ENCODE assay signal across 1 cellular context in the genomic region with DNA sequence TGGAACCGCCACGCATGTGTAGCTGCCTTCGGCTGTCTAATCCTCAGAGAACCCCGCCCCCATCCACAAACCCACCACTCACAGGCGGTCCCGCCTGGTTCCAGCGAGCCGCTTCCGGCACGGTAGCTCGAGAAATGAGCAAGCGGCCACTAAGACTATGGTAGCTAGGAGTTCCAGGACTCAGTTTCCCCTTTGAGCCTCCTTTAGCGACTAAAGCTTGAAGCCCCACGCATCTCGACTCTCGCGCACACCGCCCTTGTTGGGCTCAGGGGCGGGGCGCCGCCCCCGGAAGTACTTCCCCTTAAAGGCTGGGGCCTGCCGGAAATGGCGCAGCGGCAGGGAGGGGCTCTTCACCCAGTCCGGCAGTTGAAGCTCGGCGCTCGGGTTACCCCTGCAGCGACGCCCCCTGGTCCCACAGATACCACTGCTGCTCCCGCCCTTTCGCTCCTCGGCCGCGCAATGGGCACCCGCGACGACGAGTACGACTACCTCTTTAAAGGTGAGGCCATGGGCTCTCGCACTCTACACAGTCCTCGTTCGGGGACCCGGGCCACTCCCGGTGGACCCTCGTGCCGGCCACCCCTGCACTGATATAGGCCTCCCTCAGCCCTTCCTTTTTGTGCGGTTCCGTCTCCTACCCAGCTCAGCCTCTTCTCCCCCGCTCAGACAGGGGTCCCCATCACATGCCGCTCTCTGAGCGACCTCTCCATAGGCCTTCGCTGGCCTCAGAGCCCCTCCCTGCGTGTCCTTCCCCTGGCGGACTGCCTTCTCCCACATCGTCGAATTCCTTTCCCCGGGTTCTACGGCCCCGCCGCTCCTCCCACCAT.
TF ChIP-seq lines count a peak whose summit lies in the region.

A gene (plus strand): TSS at position 365 of the 827 bp plus-strand sequence. CDS start 95 bp downstream, at position 460.

TF ChIP-seq in HepG2, 621 proteins besides CTCF, POLR2A, EP300 and RAD21 (continued from another document and continues in another):
- TF ChIP-seq, protein P1, sequence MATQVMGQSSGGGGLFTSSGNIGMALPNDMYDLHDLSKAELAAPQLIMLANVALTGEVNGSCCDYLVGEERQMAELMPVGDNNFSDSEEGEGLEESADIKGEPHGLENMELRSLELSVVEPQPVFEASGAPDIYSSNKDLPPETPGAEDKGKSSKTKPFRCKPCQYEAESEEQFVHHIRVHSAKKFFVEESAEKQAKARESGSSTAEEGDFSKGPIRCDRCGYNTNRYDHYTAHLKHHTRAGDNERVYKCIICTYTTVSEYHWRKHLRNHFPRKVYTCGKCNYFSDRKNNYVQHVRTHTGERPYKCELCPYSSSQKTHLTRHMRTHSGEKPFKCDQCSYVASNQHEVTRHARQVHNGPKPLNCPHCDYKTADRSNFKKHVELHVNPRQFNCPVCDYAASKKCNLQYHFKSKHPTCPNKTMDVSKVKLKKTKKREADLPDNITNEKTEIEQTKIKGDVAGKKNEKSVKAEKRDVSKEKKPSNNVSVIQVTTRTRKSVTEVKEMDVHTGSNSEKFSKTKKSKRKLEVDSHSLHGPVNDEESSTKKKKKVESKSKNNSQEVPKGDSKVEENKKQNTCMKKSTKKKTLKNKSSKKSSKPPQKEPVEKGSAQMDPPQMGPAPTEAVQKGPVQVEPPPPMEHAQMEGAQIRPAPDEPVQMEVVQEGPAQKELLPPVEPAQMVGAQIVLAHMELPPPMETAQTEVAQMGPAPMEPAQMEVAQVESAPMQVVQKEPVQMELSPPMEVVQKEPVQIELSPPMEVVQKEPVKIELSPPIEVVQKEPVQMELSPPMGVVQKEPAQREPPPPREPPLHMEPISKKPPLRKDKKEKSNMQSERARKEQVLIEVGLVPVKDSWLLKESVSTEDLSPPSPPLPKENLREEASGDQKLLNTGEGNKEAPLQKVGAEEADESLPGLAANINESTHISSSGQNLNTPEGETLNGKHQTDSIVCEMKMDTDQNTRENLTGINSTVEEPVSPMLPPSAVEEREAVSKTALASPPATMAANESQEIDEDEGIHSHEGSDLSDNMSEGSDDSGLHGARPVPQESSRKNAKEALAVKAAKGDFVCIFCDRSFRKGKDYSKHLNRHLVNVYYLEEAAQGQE (IDR thresholded peaks at IDR 0.05; ENCODE audit: borderline replicate concordance in 1 of 2, low read depth in 1 of 2, low read length in 2 of 2), result peak in 1 of 2 experiments; percentile 9; a peak in 1 of 4 replicates
- TF ChIP-seq U2AF1 (optimal IDR thresholded peaks at IDR 0.05; ENCODE audit: low read depth, low read length), result peak; percentile 39
- TF ChIP-seq POGZ (CRISPR knock-in tag; IDR thresholded peaks at IDR 0.05), result peak; percentile 89
- TF ChIP-seq KDM5B (CRISPR knock-in tag; IDR thresholded peaks at IDR 0.05; ENCODE audit: borderline replicate concordance), result peak; percentile 73; the same call in 1 of the 2 replicates
- TF ChIP-seq ZNF432 (CRISPR knock-in tag; IDR thresholded peaks at IDR 0.05; ENCODE audit: borderline replicate concordance), result no peak
- TF ChIP-seq GZF1 (CRISPR knock-in tag; IDR thresholded peaks at IDR 0.05), result 0 out of 2 replicates have a peak, but pooled peaks have one; percentile 16
- TF ChIP-seq CBX5 (CRISPR knock-in tag; IDR thresholded peaks at IDR 0.05; ENCODE audit: borderline replicate concordance), result peak; percentile 76; the same call in 1 of the 2 replicates
- TF ChIP-seq, protein P2, sequence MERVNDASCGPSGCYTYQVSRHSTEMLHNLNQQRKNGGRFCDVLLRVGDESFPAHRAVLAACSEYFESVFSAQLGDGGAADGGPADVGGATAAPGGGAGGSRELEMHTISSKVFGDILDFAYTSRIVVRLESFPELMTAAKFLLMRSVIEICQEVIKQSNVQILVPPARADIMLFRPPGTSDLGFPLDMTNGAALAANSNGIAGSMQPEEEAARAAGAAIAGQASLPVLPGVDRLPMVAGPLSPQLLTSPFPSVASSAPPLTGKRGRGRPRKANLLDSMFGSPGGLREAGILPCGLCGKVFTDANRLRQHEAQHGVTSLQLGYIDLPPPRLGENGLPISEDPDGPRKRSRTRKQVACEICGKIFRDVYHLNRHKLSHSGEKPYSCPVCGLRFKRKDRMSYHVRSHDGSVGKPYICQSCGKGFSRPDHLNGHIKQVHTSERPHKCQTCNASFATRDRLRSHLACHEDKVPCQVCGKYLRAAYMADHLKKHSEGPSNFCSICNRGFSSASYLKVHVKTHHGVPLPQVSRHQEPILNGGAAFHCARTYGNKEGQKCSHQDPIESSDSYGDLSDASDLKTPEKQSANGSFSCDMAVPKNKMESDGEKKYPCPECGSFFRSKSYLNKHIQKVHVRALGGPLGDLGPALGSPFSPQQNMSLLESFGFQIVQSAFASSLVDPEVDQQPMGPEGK (CRISPR knock-in tag; IDR thresholded peaks at IDR 0.05), result peak; percentile 93
- no peak for TF ChIP-seq ZNF292 (CRISPR knock-in tag; IDR thresholded peaks at IDR 0.05; ENCODE audit: borderline replicate concordance, low read depth)
- 0 out of 2 replicates have a peak, but pooled peaks have one; percentile 20 for TF ChIP-seq ZNF570 (CRISPR knock-in tag; IDR thresholded peaks at IDR 0.05; ENCODE audit: borderline replicate concordance)
- TF ChIP-seq KAT7 (CRISPR knock-in tag; IDR thresholded peaks at IDR 0.05; ENCODE audit: borderline replicate concordance), result peak; percentile 82; the same call in 1 of the 2 replicates
- no peak for TF ChIP-seq ISX (CRISPR knock-in tag; conservative IDR thresholded peaks at IDR 0.05)
- TF ChIP-seq RFX3 (CRISPR knock-in tag; IDR thresholded peaks at IDR 0.05), result 0 out of 2 replicates have a peak, but pooled peaks have one; percentile 9
- TF ChIP-seq ZNF430 (CRISPR knock-in tag; IDR thresholded peaks at IDR 0.05), result peak; percentile 89
- TF ChIP-seq, protein P3, sequence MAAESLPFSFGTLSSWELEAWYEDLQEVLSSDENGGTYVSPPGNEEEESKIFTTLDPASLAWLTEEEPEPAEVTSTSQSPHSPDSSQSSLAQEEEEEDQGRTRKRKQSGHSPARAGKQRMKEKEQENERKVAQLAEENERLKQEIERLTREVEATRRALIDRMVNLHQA (CRISPR knock-in tag; IDR thresholded peaks at IDR 0.05), result no peak
- TF ChIP-seq ELF3 (CRISPR knock-in tag; IDR thresholded peaks at IDR 0.05), result peak; percentile 74
- TF ChIP-seq, protein P4, sequence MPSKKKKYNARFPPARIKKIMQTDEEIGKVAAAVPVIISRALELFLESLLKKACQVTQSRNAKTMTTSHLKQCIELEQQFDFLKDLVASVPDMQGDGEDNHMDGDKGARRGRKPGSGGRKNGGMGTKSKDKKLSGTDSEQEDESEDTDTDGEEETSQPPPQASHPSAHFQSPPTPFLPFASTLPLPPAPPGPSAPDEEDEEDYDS (CRISPR knock-in tag; IDR thresholded peaks at IDR 0.05), result peak; percentile 96
- TF ChIP-seq TCF12 (IDR thresholded peaks at IDR 0.05), result no peak
- peak; percentile 62; the same call in 1 of the 2 replicates for TF ChIP-seq TCF12 (CRISPR knock-in tag; IDR thresholded peaks at IDR 0.05)
- TF ChIP-seq ZNF781 (CRISPR knock-in tag; IDR thresholded peaks at IDR 0.05; ENCODE audit: borderline replicate concordance, not compliant biosample characterization), result peak; percentile 38
- peak; percentile 92 for TF ChIP-seq KAT8 (CRISPR knock-in tag; IDR thresholded peaks at IDR 0.05)
- TF ChIP-seq HDAC2 (CRISPR knock-in tag; IDR thresholded peaks at IDR 0.05), result peak; percentile 28
- no peak for TF ChIP-seq ZNF264 (CRISPR knock-in tag; IDR thresholded peaks at IDR 0.05)
- no peak for TF ChIP-seq ZNF577 (CRISPR knock-in tag; IDR thresholded peaks at IDR 0.05; ENCODE audit: borderline replicate concordance, low read depth)
- TF ChIP-seq ZBTB7A (CRISPR knock-in tag; IDR thresholded peaks at IDR 0.05), result 0 out of 2 replicates have a peak, but pooled peaks have one; percentile 29
- TF ChIP-seq, protein P5, sequence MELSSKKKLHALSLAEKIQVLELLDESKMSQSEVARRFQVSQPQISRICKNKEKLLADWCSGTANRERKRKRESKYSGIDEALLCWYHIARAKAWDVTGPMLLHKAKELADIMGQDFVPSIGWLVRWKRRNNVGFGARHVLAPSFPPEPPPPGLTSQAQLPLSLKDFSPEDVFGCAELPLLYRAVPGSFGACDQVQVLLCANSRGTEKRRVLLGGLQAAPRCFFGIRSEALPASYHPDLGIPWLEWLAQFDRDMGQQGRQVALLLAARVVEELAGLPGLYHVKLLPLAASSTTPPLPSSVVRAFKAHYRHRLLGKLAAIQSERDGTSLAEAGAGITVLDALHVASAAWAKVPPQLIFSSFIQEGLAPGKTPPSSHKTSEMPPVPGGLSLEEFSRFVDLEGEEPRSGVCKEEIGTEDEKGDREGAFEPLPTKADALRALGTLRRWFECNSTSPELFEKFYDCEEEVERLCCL (CRISPR knock-in tag; IDR thresholded peaks at IDR 0.05; ENCODE audit: borderline replicate concordance), result no peak
- TF ChIP-seq, protein P6, sequence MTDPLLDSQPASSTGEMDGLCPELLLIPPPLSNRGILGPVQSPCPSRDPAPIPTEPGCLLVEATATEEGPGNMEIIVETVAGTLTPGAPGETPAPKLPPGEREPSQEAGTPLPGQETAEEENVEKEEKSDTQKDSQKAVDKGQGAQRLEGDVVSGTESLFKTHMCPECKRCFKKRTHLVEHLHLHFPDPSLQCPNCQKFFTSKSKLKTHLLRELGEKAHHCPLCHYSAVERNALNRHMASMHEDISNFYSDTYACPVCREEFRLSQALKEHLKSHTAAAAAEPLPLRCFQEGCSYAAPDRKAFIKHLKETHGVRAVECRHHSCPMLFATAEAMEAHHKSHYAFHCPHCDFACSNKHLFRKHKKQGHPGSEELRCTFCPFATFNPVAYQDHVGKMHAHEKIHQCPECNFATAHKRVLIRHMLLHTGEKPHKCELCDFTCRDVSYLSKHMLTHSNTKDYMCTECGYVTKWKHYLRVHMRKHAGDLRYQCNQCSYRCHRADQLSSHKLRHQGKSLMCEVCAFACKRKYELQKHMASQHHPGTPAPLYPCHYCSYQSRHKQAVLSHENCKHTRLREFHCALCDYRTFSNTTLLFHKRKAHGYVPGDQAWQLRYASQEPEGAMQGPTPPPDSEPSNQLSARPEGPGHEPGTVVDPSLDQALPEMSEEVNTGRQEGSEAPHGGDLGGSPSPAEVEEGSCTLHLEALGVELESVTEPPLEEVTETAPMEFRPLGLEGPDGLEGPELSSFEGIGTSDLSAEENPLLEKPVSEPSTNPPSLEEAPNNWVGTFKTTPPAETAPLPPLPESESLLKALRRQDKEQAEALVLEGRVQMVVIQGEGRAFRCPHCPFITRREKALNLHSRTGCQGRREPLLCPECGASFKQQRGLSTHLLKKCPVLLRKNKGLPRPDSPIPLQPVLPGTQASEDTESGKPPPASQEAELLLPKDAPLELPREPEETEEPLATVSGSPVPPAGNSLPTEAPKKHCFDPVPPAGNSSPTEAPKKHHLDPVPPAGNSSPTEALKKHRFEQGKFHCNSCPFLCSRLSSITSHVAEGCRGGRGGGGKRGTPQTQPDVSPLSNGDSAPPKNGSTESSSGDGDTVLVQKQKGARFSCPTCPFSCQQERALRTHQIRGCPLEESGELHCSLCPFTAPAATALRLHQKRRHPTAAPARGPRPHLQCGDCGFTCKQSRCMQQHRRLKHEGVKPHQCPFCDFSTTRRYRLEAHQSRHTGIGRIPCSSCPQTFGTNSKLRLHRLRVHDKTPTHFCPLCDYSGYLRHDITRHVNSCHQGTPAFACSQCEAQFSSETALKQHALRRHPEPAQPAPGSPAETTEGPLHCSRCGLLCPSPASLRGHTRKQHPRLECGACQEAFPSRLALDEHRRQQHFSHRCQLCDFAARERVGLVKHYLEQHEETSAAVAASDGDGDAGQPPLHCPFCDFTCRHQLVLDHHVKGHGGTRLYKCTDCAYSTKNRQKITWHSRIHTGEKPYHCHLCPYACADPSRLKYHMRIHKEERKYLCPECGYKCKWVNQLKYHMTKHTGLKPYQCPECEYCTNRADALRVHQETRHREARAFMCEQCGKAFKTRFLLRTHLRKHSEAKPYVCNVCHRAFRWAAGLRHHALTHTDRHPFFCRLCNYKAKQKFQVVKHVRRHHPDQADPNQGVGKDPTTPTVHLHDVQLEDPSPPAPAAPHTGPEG (CRISPR knock-in tag; IDR thresholded peaks at IDR 0.05), result 0 out of 2 replicates have a peak, but pooled peaks have one; percentile 48
- TF ChIP-seq, protein P7, sequence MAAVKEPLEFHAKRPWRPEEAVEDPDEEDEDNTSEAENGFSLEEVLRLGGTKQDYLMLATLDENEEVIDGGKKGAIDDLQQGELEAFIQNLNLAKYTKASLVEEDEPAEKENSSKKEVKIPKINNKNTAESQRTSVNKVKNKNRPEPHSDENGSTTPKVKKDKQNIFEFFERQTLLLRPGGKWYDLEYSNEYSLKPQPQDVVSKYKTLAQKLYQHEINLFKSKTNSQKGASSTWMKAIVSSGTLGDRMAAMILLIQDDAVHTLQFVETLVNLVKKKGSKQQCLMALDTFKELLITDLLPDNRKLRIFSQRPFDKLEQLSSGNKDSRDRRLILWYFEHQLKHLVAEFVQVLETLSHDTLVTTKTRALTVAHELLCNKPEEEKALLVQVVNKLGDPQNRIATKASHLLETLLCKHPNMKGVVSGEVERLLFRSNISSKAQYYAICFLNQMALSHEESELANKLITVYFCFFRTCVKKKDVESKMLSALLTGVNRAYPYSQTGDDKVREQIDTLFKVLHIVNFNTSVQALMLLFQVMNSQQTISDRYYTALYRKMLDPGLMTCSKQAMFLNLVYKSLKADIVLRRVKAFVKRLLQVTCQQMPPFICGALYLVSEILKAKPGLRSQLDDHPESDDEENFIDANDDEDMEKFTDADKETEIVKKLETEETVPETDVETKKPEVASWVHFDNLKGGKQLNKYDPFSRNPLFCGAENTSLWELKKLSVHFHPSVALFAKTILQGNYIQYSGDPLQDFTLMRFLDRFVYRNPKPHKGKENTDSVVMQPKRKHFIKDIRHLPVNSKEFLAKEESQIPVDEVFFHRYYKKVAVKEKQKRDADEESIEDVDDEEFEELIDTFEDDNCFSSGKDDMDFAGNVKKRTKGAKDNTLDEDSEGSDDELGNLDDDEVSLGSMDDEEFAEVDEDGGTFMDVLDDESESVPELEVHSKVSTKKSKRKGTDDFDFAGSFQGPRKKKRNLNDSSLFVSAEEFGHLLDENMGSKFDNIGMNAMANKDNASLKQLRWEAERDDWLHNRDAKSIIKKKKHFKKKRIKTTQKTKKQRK (IDR thresholded peaks at IDR 0.05; ENCODE audit: low read length), result no peak
- no peak for TF ChIP-seq ZNF749 (CRISPR knock-in tag; IDR thresholded peaks at IDR 0.05; ENCODE audit: borderline replicate concordance)
- TF ChIP-seq, protein P8, sequence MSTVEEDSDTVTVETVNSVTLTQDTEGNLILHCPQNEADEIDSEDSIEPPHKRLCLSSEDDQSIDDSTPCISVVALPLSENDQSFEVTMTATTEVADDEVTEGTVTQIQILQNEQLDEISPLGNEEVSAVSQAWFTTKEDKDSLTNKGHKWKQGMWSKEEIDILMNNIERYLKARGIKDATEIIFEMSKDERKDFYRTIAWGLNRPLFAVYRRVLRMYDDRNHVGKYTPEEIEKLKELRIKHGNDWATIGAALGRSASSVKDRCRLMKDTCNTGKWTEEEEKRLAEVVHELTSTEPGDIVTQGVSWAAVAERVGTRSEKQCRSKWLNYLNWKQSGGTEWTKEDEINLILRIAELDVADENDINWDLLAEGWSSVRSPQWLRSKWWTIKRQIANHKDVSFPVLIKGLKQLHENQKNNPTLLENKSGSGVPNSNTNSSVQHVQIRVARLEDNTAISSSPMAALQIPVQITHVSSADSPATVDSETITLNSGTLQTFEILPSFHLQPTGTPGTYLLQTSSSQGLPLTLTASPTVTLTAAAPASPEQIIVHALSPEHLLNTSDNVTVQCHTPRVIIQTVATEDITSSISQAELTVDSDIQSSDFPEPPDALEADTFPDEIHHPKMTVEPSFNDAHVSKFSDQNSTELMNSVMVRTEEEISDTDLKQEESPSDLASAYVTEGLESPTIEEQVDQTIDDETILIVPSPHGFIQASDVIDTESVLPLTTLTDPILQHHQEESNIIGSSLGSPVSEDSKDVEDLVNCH (CRISPR knock-in tag; IDR thresholded peaks at IDR 0.05), result no peak
- TF ChIP-seq, protein P9, sequence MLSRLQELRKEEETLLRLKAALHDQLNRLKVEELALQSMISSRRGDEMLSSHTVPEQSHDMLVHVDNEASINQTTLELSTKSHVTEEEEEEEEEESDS (CRISPR knock-in tag; IDR thresholded peaks at IDR 0.05; ENCODE audit: borderline replicate concordance), result peak; percentile 39; the same call in 1 of the 2 replicates
- TF ChIP-seq TAF1 (CRISPR knock-in tag; IDR thresholded peaks at IDR 0.05), result peak; percentile 88
- TF ChIP-seq GLI4 (CRISPR knock-in tag; IDR thresholded peaks at IDR 0.05; ENCODE audit: borderline replicate concordance), result peak; percentile 76; the same call in 1 of the 2 replicates
